ENCODE assay signal across 21 cellular contexts in the genomic region with DNA sequence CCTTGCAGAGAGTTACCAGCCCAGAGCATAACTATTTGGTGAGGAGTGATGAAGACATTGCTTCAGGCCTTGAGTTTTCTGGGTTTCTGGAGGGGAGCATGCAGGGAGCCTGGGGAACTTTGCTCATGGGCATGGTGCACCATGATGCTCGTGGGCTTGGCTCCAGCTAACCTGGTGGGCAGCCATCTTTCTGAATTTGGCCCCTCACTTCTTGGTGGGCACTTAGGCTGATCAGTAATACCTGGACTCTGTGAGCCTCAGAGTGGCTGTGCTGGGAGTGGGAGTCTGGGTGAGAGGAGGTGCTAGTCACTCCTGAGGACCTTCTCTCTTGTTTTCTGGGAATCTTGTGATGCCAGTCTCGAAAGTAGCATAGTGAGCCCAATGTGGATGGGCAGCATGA. TPM values are rescaled to one million over a fixed set of nuclear protein-coding genes. Genes with fewer than 3 reads are reported as not detected.
DNase-seq lines count a peak whose midpoint lies in the region; ATAC-seq and TF ChIP-seq lines count a peak whose summit lies in the region.
"Had no signal": no experiment of that assay in that cellular context is flagged by ENCODE, and none has a peak within 500 bp of the region (broad histone marks: within the 10 kb centered on the region; RNA-seq: fewer than 3 reads in every experiment).

No MANE protein-coding gene starts in this region.

- H3K36me3 Mint-ChIP-seq in activated T-cell treated with anti-CD3 and anti-CD28 coated beads, Interleukin-2, amount 50 U/mL, for 24 hours (ENCODE audit: low read depth): peaks cover 73% of the 10 kb centered on the region
- peaks cover 3 to 8% of the 10 kb centered on the region in 2 donors for H3K36me3 Mint-ChIP-seq in activated T-cell treated with anti-CD3 and anti-CD28 coated beads, Interleukin-2, amount 50 U/mL, for 72 hours (ENCODE audit: insufficient read depth in 2 of 2)
- H3K36me3 Mint-ChIP-seq in stimulated activated naive B cell treated with anti-CD40 and anti-IgM and Interleukin-4, amounts not matched to agents 10 μg/mL and 1 μg/mL and 100 μg/mL, for 72 hours: peaks cover 54 to 75% of the 10 kb centered on the region in 2 donors
- peaks cover 48% of the 10 kb centered on the region for H3K36me3 Mint-ChIP-seq in endothelial cell (ENCODE audit: low read depth, unreplicated experiment)

- H3K4me1 Mint-ChIP-seq in activated T-cell treated with anti-CD3 and anti-CD28 coated beads, Interleukin-2, amount 50 U/mL, for 24 hours (ENCODE audit: low read depth): peaks cover 25% of the 10 kb centered on the region
- peaks cover 30% of the 10 kb centered on the region for H3K4me1 Mint-ChIP-seq in activated T-cell treated with anti-CD3 and anti-CD28 coated beads, Interleukin-2, amount 50 U/mL, for 72 hours (ENCODE audit: low read depth)
- H3K4me1 Mint-ChIP-seq in stimulated activated naive B cell treated with anti-CD40 and anti-IgM and Interleukin-4, amounts not matched to agents 10 μg/mL and 1 μg/mL and 100 μg/mL, for 72 hours: peaks cover 30 to 49% of the 10 kb centered on the region in 2 donors
- H3K4me1 Mint-ChIP-seq in endothelial cell (ENCODE audit: unreplicated experiment): peaks cover 3% of the 10 kb centered on the region

- no peak overlapping the region for H2BK120ac ChIP-seq in IMR-90 (ENCODE audit: low read depth, low read length)

- peak overlapping the region; percentile 28; the same call in 1 of the 2 replicates for H2AK5ac ChIP-seq in IMR-90 (ENCODE audit: low read depth, low read length)

- H3K27ac Mint-ChIP-seq in activated T-cell treated with anti-CD3 and anti-CD28 coated beads, Interleukin-2, amount 50 U/mL, for 24 hours: no peak overlapping the region
- no peak overlapping the region for H3K27ac Mint-ChIP-seq in activated T-cell treated with anti-CD3 and anti-CD28 coated beads, Interleukin-2, amount 50 U/mL, for 72 hours
- H3K27ac Mint-ChIP-seq in stimulated activated naive B cell treated with anti-CD40 and anti-IgM and Interleukin-4, amounts not matched to agents 10 μg/mL and 1 μg/mL and 100 μg/mL, for 72 hours: peak overlapping the region; percentile 85
- H3K27ac Mint-ChIP-seq in endothelial cell (ENCODE audit: unreplicated experiment): no peak overlapping the region

- H4K8ac ChIP-seq in IMR-90 (ENCODE audit: low read depth in 2 of 2, low read length in 2 of 2): no peak overlapping the region

- peaks cover 7 to 50% of the 10 kb centered on the region in 2 experiments; a peak in 3 of 4 replicates for H3K79me1 ChIP-seq in IMR-90 (ENCODE audit: low read depth in 1 of 2, low read length in 2 of 2)

- no peak overlapping the region for H2BK20ac ChIP-seq in IMR-90 (ENCODE audit: low read depth, low read length)

- no peak overlapping the region; the same call in 1 of the 2 replicates for H4K91ac ChIP-seq in IMR-90 (ENCODE audit: insufficient read depth, low read depth, low read length)

- in situ Hi-C loops in IMR-90 (cut with MboI; ENCODE audit: low sequenced_read_pairs): no loop called here

- H3K27ac ChIP-seq in IMR-90 (ENCODE audit: insufficient read depth, low read length) (no peak overlapping the region), epithelial cell of prostate (peak overlapping the region; percentile 98)
- H3K27ac ChIP-seq: BLaER1, SJCRH30 had no signal

- no peak for TF ChIP-seq POLR2A in IMR-90 (IDR thresholded peaks at IDR 0.05; ENCODE audit: low read depth, low read length)

- dilution Hi-C loops in IMR-90 (cut with HindIII; ENCODE audit: low sequenced_read_pairs, unreplicated experiment): no loop called here

- H3K4me3 ChIP-seq in IMR-90 (ENCODE audit: insufficient read depth, low read depth, low read length): no peak overlapping the region
- H3K4me3 ChIP-seq: BLaER1, K562, SJCRH30 had no signal

- H3K36me3 ChIP-seq in IMR-90 (ENCODE audit: control insufficient read depth, insufficient read depth, low read length): peaks cover 38% of the 10 kb centered on the region

- no peaks in the 10 kb centered on the region for H3K27me3 Mint-ChIP-seq in activated T-cell treated with anti-CD3 and anti-CD28 coated beads, Interleukin-2, amount 50 U/mL, for 24 hours
- no peaks in the 10 kb centered on the region for H3K27me3 Mint-ChIP-seq in activated T-cell treated with anti-CD3 and anti-CD28 coated beads, Interleukin-2, amount 50 U/mL, for 72 hours (ENCODE audit: low read depth)
- no peaks in the 10 kb centered on the region for H3K27me3 Mint-ChIP-seq in stimulated activated naive B cell treated with anti-CD40 and anti-IgM and Interleukin-4, amounts not matched to agents 10 μg/mL and 1 μg/mL and 100 μg/mL, for 72 hours
- peaks cover 7% of the 10 kb centered on the region for H3K27me3 Mint-ChIP-seq in endothelial cell (ENCODE audit: unreplicated experiment)
- H3K27me3 Mint-ChIP-seq: CD4-positive, CD25-positive, alpha-beta regulatory T cell had no signal

- no peak overlapping the region for H3K14ac ChIP-seq in IMR-90 (replicated peaks; ENCODE audit: low read depth, low read length)

- no peak overlapping the region for H2BK15ac ChIP-seq in IMR-90 (ENCODE audit: low read depth, low read length)

- H3K27me3 ChIP-seq in IMR-90 (ENCODE audit: control insufficient read depth, insufficient read depth, low read length): no peaks in the 10 kb centered on the region
- H3K27me3 ChIP-seq: BLaER1, SJCRH30 had no signal

- no peak overlapping the region for H3K9ac ChIP-seq in IMR-90 (ENCODE audit: low read depth, low read length)
- H3K9ac ChIP-seq: BLaER1 had no signal

- no peak overlapping the region for H3K23ac ChIP-seq in IMR-90 (ENCODE audit: low read depth, low read length)

- no TSS peak for BruUV-seq in IMR-90 (replicated peaks; lab: Mats Ljungman, UMichigan)

- no peak for TF ChIP-seq CTCF in IMR-90 (conservative IDR thresholded peaks at IDR 0.05; ENCODE audit: low read depth, low read length)
- no peak for TF ChIP-seq CTCF in endothelial cell (IDR thresholded peaks at IDR 0.05; ENCODE audit: unreplicated experiment)

- H3K18ac ChIP-seq in IMR-90 (ENCODE audit: low read depth, low read length): no peak overlapping the region

- H2BK5ac ChIP-seq in IMR-90 (ENCODE audit: low read depth, low read length, poor library complexity, severe bottlenecking): no peak overlapping the region

- no peaks in the 10 kb centered on the region for H3K9me3 ChIP-seq in IMR-90 (ENCODE audit: control insufficient read depth, insufficient read depth, low read length)
- H3K9me3 ChIP-seq: BLaER1, SJCRH30 had no signal

- no peak overlapping the region for H3K4ac ChIP-seq in IMR-90 (ENCODE audit: low read depth, low read length)

- no peak overlapping the region for H4K5ac ChIP-seq in IMR-90 (ENCODE audit: low read depth, low read length)

- H3K4me3 Mint-ChIP-seq in activated T-cell treated with anti-CD3 and anti-CD28 coated beads, Interleukin-2, amount 50 U/mL, for 24 hours: no peak overlapping the region
- H3K4me3 Mint-ChIP-seq in activated T-cell treated with anti-CD3 and anti-CD28 coated beads, Interleukin-2, amount 50 U/mL, for 72 hours: no peak overlapping the region
- H3K4me3 Mint-ChIP-seq in stimulated activated naive B cell treated with anti-CD40 and anti-IgM and Interleukin-4, amounts not matched to agents 10 μg/mL and 1 μg/mL and 100 μg/mL, for 72 hours: no peak overlapping the region
- no peak overlapping the region for H3K4me3 Mint-ChIP-seq in endothelial cell (ENCODE audit: unreplicated experiment)
- H3K4me3 Mint-ChIP-seq: CD4-positive, CD25-positive, alpha-beta regulatory T cell had no signal

- H3K4me2 ChIP-seq in IMR-90 (ENCODE audit: low read depth, low read length): no peak overlapping the region
- H3K4me2 ChIP-seq: BLaER1 had no signal

- no peak for ATAC-seq in activated T-cell treated with anti-CD3 and anti-CD28 coated beads, Interleukin-2, amount 50 U/mL, for 72 hours (replicated peaks in 1 of 2)
- ATAC-seq in IMR-90 (ENCODE audit: low read depth) (no peak), HG03565 (IDR thresholded peaks at IDR 0.05; ENCODE audit: unreplicated experiment) (no peak)
- no peak for ATAC-seq in stimulated activated naive B cell treated with anti-CD40 and anti-IgM and Interleukin-4, amounts not matched to agents 10 μg/mL and 1 μg/mL and 100 μg/mL, for 72 hours (replicated peaks)
- ATAC-seq: K562, PC-3, Right ventricle myocardium inferior had no signal

- H3K4me1 ChIP-seq in IMR-90 (ENCODE audit: control insufficient read depth, insufficient read depth, low read length): peaks cover 18% of the 10 kb centered on the region
- H3K4me1 ChIP-seq: BLaER1 had no signal

- CTCF ChIA-PET in IMR-90 (lab: Yijun Ruan, JAX): no interaction called here

- intact Hi-C loops in IMR-90 (cut with micrococcal nuclease): no loop called here

- 0% methylated on average over 1 of the region's 2 CpGs; no CpG with 5 or more reads in 1 of the 2 experiments for WGBS in IMR-90 (ENCODE audit: extremely low coverage in 2 of 2, insufficient read length in 1 of 2), 2 experiments

- POLR2A ChIA-PET in IMR-90 (lab: Charles Lee; ENCODE audit: unreplicated experiment): no interaction called here

- peaks cover 9% of the 10 kb centered on the region for H4K20me1 ChIP-seq in IMR-90 (ENCODE audit: insufficient read depth, low read length)

- TF ChIP-seq RAD21 in IMR-90 (IDR thresholded peaks at IDR 0.05; ENCODE audit: low read length): no peak

- H2AFZ ChIP-seq in IMR-90 (replicated peaks; ENCODE audit: low read length, poor library complexity): no peak overlapping the region

- H3K9me1 ChIP-seq in IMR-90 (ENCODE audit: insufficient read depth, low read length): peaks cover 15% of the 10 kb centered on the region

- peak; percentile 2 for DNase-seq in activated T-cell treated with anti-CD3 and anti-CD28 coated beads, Interleukin-2, amount 50 U/mL, for 24 hours
- no peak for DNase-seq in activated T-cell treated with anti-CD3 and anti-CD28 coated beads, Interleukin-2, amount 50 U/mL, for 72 hours
- no peak for DNase-seq in IMR-90
- no peak for DNase-seq in epithelial cell of prostate (ENCODE audit: low read depth, low spot score)
- DNase-seq in stimulated activated naive B cell treated with anti-CD40 and anti-IgM and Interleukin-4, amounts not matched to agents 10 μg/mL and 1 μg/mL and 100 μg/mL, for 72 hours: no peak
- DNase-seq in NCI-H526 (lab: John Stamatoyannopoulos, UW): no peak
- DNase-seq in endothelial cell (ENCODE audit: low spot score): no peak
- DNase-seq: CD4-positive, CD25-positive, alpha-beta regulatory T cell; Kasumi-1; NCI-H1092 treated with DMSO at 0.1 percent for 48 hours; NCI-H1436; NCI-H187 treated with DMSO at 0.1 percent for 48 hours; NCI-H2107; NCI-H524; NCI-H774; PC-3; SJCRH30 had no signal

- H3K56ac ChIP-seq in IMR-90 (ENCODE audit: extremely low read depth, insufficient read depth, low read length): no peak overlapping the region

- no peaks in the 10 kb centered on the region for H3K9me3 Mint-ChIP-seq in activated T-cell treated with anti-CD3 and anti-CD28 coated beads, Interleukin-2, amount 50 U/mL, for 24 hours
- no peaks in the 10 kb centered on the region for H3K9me3 Mint-ChIP-seq in activated T-cell treated with anti-CD3 and anti-CD28 coated beads, Interleukin-2, amount 50 U/mL, for 72 hours
- peaks cover 1 to 5% of the 10 kb centered on the region in 2 donors for H3K9me3 Mint-ChIP-seq in stimulated activated naive B cell treated with anti-CD40 and anti-IgM and Interleukin-4, amounts not matched to agents 10 μg/mL and 1 μg/mL and 100 μg/mL, for 72 hours
- H3K9me3 Mint-ChIP-seq in endothelial cell (ENCODE audit: unreplicated experiment): no peaks in the 10 kb centered on the region
- H3K9me3 Mint-ChIP-seq: CD4-positive, CD25-positive, alpha-beta regulatory T cell had no signal

- H2AK9ac ChIP-seq in IMR-90 (replicated peaks; ENCODE audit: low read depth, low read length, poor library complexity): no peak overlapping the region

RNA-seq across cellular contexts. Expression of gene AMPD3, which starts 30.6 kb away (rescaled TPM):
- 10 to 100 TPM; 21.6 to 28.8 TPM for total RNA-seq in activated T-cell treated with anti-CD3 and anti-CD28 coated beads, Interleukin-2, amount 50 U/mL, for 72 hours
- total RNA-seq in IMR-90 (2012; rRNA removed): 8.1 and 8.6 TPM in 2 replicates
- polyA plus RNA-seq in IMR-90 (2012; rRNA removed): 10.8 and 12.1 TPM in 2 replicates
- polyA plus RNA-seq in IMR-90 (2012; cell fraction: cytosol; rRNA removed): 7.4 and 13.3 TPM in 2 replicates
- polyA plus RNA-seq in IMR-90 (2012; cell fraction: nucleus; rRNA removed; ENCODE audit: low replicate concordance): 19.2 and 26.6 TPM in 2 replicates
- total RNA-seq in endothelial cell (ENCODE audit: unreplicated experiment): 23.2 TPM

RNA-seq across cellular contexts. Expression of gene RNF141, which starts 55.3 kb away (rescaled TPM):
- 10 to 100 TPM; 17.5 to 19.6 TPM for total RNA-seq in activated T-cell treated with anti-CD3 and anti-CD28 coated beads, Interleukin-2, amount 50 U/mL, for 72 hours
- total RNA-seq in IMR-90 (2012; rRNA removed) (18.6 and 34.2 TPM in 2 replicates), endothelial cell (ENCODE audit: unreplicated experiment) (32.8 TPM)
- 10.6 and 13.8 TPM in 2 replicates for polyA plus RNA-seq in IMR-90 (2012; rRNA removed)
- 2.1 and 3.4 TPM in 2 replicates for polyA plus RNA-seq in IMR-90 (2012; cell fraction: cytosol; rRNA removed)
- polyA plus RNA-seq in IMR-90 (2012; cell fraction: nucleus; rRNA removed; ENCODE audit: low replicate concordance): 0.53 and 6.1 TPM in 2 replicates
